ENCODE assay signal across 26 cellular contexts in genomic region chr5:73106335-73106734, GRCh38. TPM values are rescaled to one million over a fixed set of nuclear protein-coding genes. Genes with fewer than 3 reads are reported as not detected.
"Had no signal": no experiment of that assay in that cellular context is flagged by ENCODE, and none has a peak within 500 bp of the region (broad histone marks: within the 10 kb centered on the region; RNA-seq: fewer than 3 reads in every experiment).

No MANE protein-coding gene starts in this region.

- H3K9me3 ChIP-seq: SJCRH30 had no signal

- H3K27ac ChIP-seq: SJCRH30, SK-N-MC had no signal

- H3K27me3 ChIP-seq: MG63, SJCRH30 had no signal

- ATAC-seq: HepG2, Panc1, PC-3, Right ventricle myocardium inferior had no signal

- DNase-seq: IMR-90; Karpas-422; KG1; MG63; NCI-H1092 treated with DMSO at 0.1 percent for 48 hours; NCI-H1436; NCI-H187; NCI-H2029; NCI-H2081 treated with DMSO at 0.1 percent for 48 hours; NCI-H2171; NCI-H226; NCI-H446; NCI-H510A; NCI-H524 treated with DMSO at 0.1 percent for 48 hours; NCI-H69; NCI-H774; NK-92 treated with Interleukin-12 subunit alpha and Interleukin-12 subunit beta, amount 100 ng/mL, for 24 hours; PC-3; SHP77 treated with DMSO at 0.1 percent for 48 hours; SJCRH30 had no signal

- H3K4me1 ChIP-seq: SJCRH30 had no signal

- H3K4me3 ChIP-seq: MG63, SJCRH30, SK-N-MC had no signal

- H3K36me3 ChIP-seq: MG63, SJCRH30 had no signal

RNA-seq across cellular contexts. Expression of gene TMEM171, which starts 14.0 kb away (rescaled TPM):
- total RNA-seq: HepG2, HT1080, OCI-LY7, Right ventricle myocardium inferior, SJCRH30 had no signal
